Comparison of ENCODE assay signal across 1 cellular context in the genomic region with DNA sequence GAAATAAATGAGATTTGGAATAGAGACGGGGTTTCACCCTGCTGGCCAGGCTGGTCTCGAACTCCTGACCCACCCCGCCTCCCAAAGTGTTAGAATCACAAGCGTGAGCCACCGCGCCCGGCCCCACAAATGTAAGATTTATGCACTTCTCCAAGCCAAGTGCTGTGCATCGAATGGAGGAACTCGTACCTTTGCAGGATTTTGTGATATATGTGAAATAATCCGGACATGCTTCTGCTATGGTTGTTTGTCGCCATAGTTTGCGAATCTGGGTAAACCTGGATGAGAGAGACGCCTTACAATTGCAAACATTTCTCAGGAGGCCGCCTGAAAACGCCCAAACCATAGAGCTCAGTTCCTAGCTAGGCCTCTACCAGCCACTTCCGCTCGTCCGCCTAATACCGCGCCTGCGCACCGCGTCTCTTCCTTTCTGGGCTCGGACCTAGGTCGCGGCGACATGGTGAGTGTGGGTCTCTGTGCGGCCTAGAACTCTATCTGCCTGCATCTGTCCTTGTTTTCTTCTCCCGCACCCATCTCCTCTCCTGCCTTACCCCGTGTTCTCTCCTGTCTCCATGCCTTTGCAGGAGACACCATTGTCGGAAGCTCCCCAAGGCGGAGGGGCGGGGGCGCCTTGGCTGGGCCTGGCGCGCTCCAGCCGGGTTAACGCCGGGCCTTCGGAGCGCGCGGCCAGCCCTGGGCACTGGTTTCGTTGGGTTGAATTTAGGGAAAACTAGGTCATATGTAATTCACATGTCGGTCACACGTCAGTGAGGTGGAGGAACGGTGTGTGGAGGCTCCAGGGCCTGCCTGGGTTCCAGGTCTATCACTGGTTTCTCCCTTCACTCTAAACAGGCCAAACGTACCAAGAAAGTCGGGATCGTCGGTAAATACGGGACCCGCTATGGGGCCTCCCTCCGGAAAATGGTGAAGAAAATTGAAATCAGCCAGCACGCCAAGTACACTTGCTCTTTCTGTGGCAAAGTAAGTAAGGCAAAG.
TF ChIP-seq lines count a peak whose summit lies in the region.

Gene RPL37A, plus strand, starts transcription at position 427 of the 996 bp plus-strand sequence. Its CDS starts 31 bp downstream, at position 458.

TF ChIP-seq in HEK293, 187 proteins besides CTCF, POLR2A, EP300 and RAD21 (continued from another document and continues in another):
- TF ChIP-seq, protein P1, sequence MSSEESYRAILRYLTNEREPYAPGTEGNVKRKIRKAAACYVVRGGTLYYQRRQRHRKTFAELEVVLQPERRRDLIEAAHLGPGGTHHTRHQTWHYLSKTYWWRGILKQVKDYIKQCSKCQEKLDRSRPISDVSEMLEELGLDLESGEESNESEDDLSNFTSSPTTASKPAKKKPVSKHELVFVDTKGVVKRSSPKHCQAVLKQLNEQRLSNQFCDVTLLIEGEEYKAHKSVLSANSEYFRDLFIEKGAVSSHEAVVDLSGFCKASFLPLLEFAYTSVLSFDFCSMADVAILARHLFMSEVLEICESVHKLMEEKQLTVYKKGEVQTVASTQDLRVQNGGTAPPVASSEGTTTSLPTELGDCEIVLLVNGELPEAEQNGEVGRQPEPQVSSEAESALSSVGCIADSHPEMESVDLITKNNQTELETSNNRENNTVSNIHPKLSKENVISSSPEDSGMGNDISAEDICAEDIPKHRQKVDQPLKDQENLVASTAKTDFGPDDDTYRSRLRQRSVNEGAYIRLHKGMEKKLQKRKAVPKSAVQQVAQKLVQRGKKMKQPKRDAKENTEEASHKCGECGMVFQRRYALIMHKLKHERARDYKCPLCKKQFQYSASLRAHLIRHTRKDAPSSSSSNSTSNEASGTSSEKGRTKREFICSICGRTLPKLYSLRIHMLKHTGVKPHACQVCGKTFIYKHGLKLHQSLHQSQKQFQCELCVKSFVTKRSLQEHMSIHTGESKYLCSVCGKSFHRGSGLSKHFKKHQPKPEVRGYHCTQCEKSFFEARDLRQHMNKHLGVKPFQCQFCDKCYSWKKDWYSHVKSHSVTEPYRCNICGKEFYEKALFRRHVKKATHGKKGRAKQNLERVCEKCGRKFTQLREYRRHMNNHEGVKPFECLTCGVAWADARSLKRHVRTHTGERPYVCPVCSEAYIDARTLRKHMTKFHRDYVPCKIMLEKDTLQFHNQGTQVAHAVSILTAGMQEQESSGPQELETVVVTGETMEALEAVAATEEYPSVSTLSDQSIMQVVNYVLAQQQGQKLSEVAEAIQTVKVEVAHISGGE (tag by site-specific recombination; conservative IDR thresholded peaks at IDR 0.05; ENCODE audit: low read depth): peak; percentile 78
- TF ChIP-seq ZXDB (tag by site-specific recombination; IDR thresholded peaks at IDR 0.05) (peak; percentile 75; the same call in 1 of the 2 replicates), ZNF132 (tag by site-specific recombination; IDR thresholded peaks at IDR 0.05; ENCODE audit: borderline replicate concordance) (no peak), PATZ1 (tag by site-specific recombination; IDR thresholded peaks at IDR 0.05) (0 out of 2 replicates have a peak, but pooled peaks have one; percentile 45), KLF16 (tag by site-specific recombination; IDR thresholded peaks at IDR 0.05) (0 out of 2 replicates have a peak, but pooled peaks have one; percentile 62), ZNF639 (tag by site-specific recombination; IDR thresholded peaks at IDR 0.05) (peak; percentile 18; the same call in 1 of the 2 replicates), ZNF311 (tag by site-specific recombination; IDR thresholded peaks at IDR 0.05; ENCODE audit: borderline replicate concordance) (no peak), ZNF341 (tag by site-specific recombination; IDR thresholded peaks at IDR 0.05; ENCODE audit: low read depth) (no peak), ZBTB26 (tag by site-specific recombination; optimal IDR thresholded peaks at IDR 0.05) (peak; percentile 97), ZNF133 (tag by site-specific recombination; IDR thresholded peaks at IDR 0.05) (no peak), ZFP69B (tag by site-specific recombination; IDR thresholded peaks at IDR 0.05) (no peak), ZNF549 (tag by site-specific recombination; IDR thresholded peaks at IDR 0.05) (no peak), ZBTB1 (tag by site-specific recombination; IDR thresholded peaks at IDR 0.05) (no peak), ZNF324 (tag by site-specific recombination; IDR thresholded peaks at IDR 0.05) (peak; percentile 53; the same call in 1 of the 2 replicates), ZNF121 (tag by site-specific recombination; IDR thresholded peaks at IDR 0.05) (no peak), PRDM4 (tag by site-specific recombination; IDR thresholded peaks at IDR 0.05) (peak; percentile 72; the same call in 1 of the 2 replicates), ZNF785 (tag by site-specific recombination; IDR thresholded peaks at IDR 0.05) (no peak), ZBTB17 (tag by site-specific recombination; IDR thresholded peaks at IDR 0.05) (peak; percentile 70), ZNF501 (tag by site-specific recombination; IDR thresholded peaks at IDR 0.05) (peak; percentile 91), ZNF544 (tag by site-specific recombination; IDR thresholded peaks at IDR 0.05) (no peak)
- TF ChIP-seq, protein P2, sequence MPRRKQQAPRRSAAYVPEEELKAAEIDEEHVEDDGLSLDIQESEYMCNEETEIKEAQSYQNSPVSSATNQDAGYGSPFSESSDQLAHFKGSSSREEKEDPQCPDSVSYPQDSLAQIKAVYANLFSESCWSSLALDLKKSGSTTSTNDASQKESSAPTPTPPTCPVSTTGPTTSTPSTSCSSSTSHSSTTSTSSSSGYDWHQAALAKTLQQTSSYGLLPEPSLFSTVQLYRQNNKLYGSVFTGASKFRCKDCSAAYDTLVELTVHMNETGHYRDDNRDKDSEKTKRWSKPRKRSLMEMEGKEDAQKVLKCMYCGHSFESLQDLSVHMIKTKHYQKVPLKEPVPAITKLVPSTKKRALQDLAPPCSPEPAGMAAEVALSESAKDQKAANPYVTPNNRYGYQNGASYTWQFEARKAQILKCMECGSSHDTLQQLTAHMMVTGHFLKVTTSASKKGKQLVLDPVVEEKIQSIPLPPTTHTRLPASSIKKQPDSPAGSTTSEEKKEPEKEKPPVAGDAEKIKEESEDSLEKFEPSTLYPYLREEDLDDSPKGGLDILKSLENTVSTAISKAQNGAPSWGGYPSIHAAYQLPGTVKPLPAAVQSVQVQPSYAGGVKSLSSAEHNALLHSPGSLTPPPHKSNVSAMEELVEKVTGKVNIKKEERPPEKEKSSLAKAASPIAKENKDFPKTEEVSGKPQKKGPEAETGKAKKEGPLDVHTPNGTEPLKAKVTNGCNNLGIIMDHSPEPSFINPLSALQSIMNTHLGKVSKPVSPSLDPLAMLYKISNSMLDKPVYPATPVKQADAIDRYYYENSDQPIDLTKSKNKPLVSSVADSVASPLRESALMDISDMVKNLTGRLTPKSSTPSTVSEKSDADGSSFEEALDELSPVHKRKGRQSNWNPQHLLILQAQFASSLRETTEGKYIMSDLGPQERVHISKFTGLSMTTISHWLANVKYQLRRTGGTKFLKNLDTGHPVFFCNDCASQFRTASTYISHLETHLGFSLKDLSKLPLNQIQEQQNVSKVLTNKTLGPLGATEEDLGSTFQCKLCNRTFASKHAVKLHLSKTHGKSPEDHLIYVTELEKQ (tag by site-specific recombination; IDR thresholded peaks at IDR 0.05; ENCODE audit: borderline replicate concordance): peak; percentile 31; the same call in 1 of the 2 replicates
- TF ChIP-seq, protein P3, sequence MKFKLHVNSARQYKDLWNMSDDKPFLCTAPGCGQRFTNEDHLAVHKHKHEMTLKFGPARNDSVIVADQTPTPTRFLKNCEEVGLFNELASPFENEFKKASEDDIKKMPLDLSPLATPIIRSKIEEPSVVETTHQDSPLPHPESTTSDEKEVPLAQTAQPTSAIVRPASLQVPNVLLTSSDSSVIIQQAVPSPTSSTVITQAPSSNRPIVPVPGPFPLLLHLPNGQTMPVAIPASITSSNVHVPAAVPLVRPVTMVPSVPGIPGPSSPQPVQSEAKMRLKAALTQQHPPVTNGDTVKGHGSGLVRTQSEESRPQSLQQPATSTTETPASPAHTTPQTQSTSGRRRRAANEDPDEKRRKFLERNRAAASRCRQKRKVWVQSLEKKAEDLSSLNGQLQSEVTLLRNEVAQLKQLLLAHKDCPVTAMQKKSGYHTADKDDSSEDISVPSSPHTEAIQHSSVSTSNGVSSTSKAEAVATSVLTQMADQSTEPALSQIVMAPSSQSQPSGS (tag by site-specific recombination; IDR thresholded peaks at IDR 0.05; ENCODE audit: low read depth): no peak
- TF ChIP-seq, protein P4, sequence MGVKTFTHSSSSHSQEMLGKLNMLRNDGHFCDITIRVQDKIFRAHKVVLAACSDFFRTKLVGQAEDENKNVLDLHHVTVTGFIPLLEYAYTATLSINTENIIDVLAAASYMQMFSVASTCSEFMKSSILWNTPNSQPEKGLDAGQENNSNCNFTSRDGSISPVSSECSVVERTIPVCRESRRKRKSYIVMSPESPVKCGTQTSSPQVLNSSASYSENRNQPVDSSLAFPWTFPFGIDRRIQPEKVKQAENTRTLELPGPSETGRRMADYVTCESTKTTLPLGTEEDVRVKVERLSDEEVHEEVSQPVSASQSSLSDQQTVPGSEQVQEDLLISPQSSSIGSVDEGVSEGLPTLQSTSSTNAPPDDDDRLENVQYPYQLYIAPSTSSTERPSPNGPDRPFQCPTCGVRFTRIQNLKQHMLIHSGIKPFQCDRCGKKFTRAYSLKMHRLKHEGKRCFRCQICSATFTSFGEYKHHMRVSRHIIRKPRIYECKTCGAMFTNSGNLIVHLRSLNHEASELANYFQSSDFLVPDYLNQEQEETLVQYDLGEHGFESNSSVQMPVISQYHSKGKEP (tag by site-specific recombination; IDR thresholded peaks at IDR 0.05): no peak
- TF ChIP-seq, protein P5, sequence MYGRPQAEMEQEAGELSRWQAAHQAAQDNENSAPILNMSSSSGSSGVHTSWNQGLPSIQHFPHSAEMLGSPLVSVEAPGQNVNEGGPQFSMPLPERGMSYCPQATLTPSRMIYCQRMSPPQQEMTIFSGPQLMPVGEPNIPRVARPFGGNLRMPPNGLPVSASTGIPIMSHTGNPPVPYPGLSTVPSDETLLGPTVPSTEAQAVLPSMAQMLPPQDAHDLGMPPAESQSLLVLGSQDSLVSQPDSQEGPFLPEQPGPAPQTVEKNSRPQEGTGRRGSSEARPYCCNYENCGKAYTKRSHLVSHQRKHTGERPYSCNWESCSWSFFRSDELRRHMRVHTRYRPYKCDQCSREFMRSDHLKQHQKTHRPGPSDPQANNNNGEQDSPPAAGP (tag by site-specific recombination; IDR thresholded peaks at IDR 0.05): peak; percentile 77; the same call in 1 of the 2 replicates
- TF ChIP-seq, protein P6, sequence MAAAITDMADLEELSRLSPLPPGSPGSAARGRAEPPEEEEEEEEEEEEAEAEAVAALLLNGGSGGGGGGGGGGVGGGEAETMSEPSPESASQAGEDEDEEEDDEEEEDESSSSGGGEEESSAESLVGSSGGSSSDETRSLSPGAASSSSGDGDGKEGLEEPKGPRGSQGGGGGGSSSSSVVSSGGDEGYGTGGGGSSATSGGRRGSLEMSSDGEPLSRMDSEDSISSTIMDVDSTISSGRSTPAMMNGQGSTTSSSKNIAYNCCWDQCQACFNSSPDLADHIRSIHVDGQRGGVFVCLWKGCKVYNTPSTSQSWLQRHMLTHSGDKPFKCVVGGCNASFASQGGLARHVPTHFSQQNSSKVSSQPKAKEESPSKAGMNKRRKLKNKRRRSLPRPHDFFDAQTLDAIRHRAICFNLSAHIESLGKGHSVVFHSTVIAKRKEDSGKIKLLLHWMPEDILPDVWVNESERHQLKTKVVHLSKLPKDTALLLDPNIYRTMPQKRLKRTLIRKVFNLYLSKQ (tag by site-specific recombination; IDR thresholded peaks at IDR 0.05; ENCODE audit: borderline replicate concordance): no peak
